ENCODE assay signal across 13 cellular contexts in genomic region chr11:84721561-84721961, GRCh38.
DNase-seq lines count a peak whose midpoint lies in the region; ATAC-seq and TF ChIP-seq lines count a peak whose summit lies in the region.
"Had no signal": no experiment of that assay in that cellular context is flagged by ENCODE, and none has a peak within 500 bp of the region (broad histone marks: within the 10 kb centered on the region; RNA-seq: fewer than 3 reads in every experiment).

No MANE protein-coding gene starts in this region.

- H3K36me3 Mint-ChIP-seq in IgD-negative memory B cell (no peaks in the 10 kb centered on the region), nephron progenitor cell (ENCODE audit: low read depth) (no peaks in the 10 kb centered on the region)
- no peaks in the 10 kb centered on the region for H3K36me3 Mint-ChIP-seq in activated T-helper 17 cell treated with anti-CD3 and anti-CD28 coated beads, Interleukin-2, amount 50 U/mL, for 72 hours (ENCODE audit: low read depth)

- TF ChIP-seq CTCF in colonic mucosa (IDR thresholded peaks at IDR 0.05) = no peak
- TF ChIP-seq CTCF in nephron progenitor cell (IDR thresholded peaks at IDR 0.05) = no peak

- H3K4me1 ChIP-seq in ES-I3 (ENCODE audit: insufficient read depth, low read length) (no peaks in the 10 kb centered on the region; the same call in 1 of the 2 replicates), colonic mucosa (no peaks in the 10 kb centered on the region)
- H3K4me1 ChIP-seq: BE2C had no signal

- peaks cover 0 to 4% (median 0%) of the 10 kb centered on the region in 3 donors for H3K9me3 Mint-ChIP-seq in IgD-negative memory B cell
- no peaks in the 10 kb centered on the region for H3K9me3 Mint-ChIP-seq in nephron progenitor cell
- H3K9me3 Mint-ChIP-seq in activated T-helper 17 cell treated with anti-CD3 and anti-CD28 coated beads, Interleukin-2, amount 50 U/mL, for 72 hours = peaks cover 20% of the 10 kb centered on the region

- H3K4me3 ChIP-seq in colonic mucosa = no peak overlapping the region

- H3K4me1 Mint-ChIP-seq in IgD-negative memory B cell (peaks cover 5 to 14% (median 6%) of the 10 kb centered on the region in 3 donors), nephron progenitor cell (peaks cover 7% of the 10 kb centered on the region)
- H3K4me1 Mint-ChIP-seq in activated T-helper 17 cell treated with anti-CD3 and anti-CD28 coated beads, Interleukin-2, amount 50 U/mL, for 72 hours = no peaks in the 10 kb centered on the region

- no peaks in the 10 kb centered on the region for H3K9me3 ChIP-seq in ES-I3 (ENCODE audit: control insufficient read depth, insufficient read depth, low read length)
- no peaks in the 10 kb centered on the region for H3K9me3 ChIP-seq in colonic mucosa
- H3K9me3 ChIP-seq: BE2C, neutrophil, vagina had no signal

- intact Hi-C loops in colonic mucosa (cut with DNase I) = no loop called here
- intact Hi-C loops in cardiac septum (cut with DNase I) = no loop called here

- peak overlapping the region; percentile 64 to 88 (median 81) for H3K4me3 Mint-ChIP-seq in IgD-negative memory B cell
- H3K4me3 Mint-ChIP-seq in nephron progenitor cell = peak overlapping the region; percentile 81
- H3K4me3 Mint-ChIP-seq in activated T-helper 17 cell treated with anti-CD3 and anti-CD28 coated beads, Interleukin-2, amount 50 U/mL, for 72 hours = no peak overlapping the region

- DNase-seq in colonic mucosa (peak; percentile 17), nephron progenitor cell (no peak), NCI-H2029 treated with DMSO at 0.1 percent for 48 hours (lab: John Stamatoyannopoulos, UW) (no peak), cardiac septum (ENCODE audit: low spot score) (no peak)
- DNase-seq: activated CD4-positive, alpha-beta T cell treated with anti-CD3 and anti-CD28 coated beads, Interleukin-2, amount 50 U/mL, for 4 hours; BE2C; stimulated activated CD4-positive, alpha-beta T cell treated with anti-CD3 and anti-CD28 coated beads, Interleukin-4, amount 100 ng/mL, for 4 hours; T-helper 9 cell had no signal

- H3K36me3 ChIP-seq in ES-I3 (ENCODE audit: insufficient read depth, low read length) = no peaks in the 10 kb centered on the region
- H3K36me3 ChIP-seq in colonic mucosa = no peaks in the 10 kb centered on the region
- H3K36me3 ChIP-seq: BE2C, neutrophil, vagina had no signal

- H3K9ac ChIP-seq in ES-I3 (ENCODE audit: low read depth, low read length) (peak overlapping the region; percentile 47; the same call in 1 of the 2 replicates), colonic mucosa (ENCODE audit: low read depth in 2 of 2, low read length in 2 of 2) (no peak overlapping the region)

- peaks cover 23% of the 10 kb centered on the region for H3K27me3 Mint-ChIP-seq in IgD-negative memory B cell
- H3K27me3 Mint-ChIP-seq in nephron progenitor cell (ENCODE audit: low read depth, poor library complexity) = peaks cover 39% of the 10 kb centered on the region
- H3K27me3 Mint-ChIP-seq in activated T-helper 17 cell treated with anti-CD3 and anti-CD28 coated beads, Interleukin-2, amount 50 U/mL, for 72 hours = no peaks in the 10 kb centered on the region

- H3K27me3 ChIP-seq in colonic mucosa = no peaks in the 10 kb centered on the region
- H3K27me3 ChIP-seq: vagina had no signal

- ATAC-seq in activated T-helper 17 cell treated with anti-CD3 and anti-CD28 coated beads, Interleukin-2, amount 50 U/mL, for 72 hours (replicated peaks) = no peak

- H3K27ac Mint-ChIP-seq in IgD-negative memory B cell = no peak overlapping the region
- no peak overlapping the region for H3K27ac Mint-ChIP-seq in nephron progenitor cell
- H3K27ac Mint-ChIP-seq in activated T-helper 17 cell treated with anti-CD3 and anti-CD28 coated beads, Interleukin-2, amount 50 U/mL, for 72 hours = no peak overlapping the region

- no peak overlapping the region for H3K27ac ChIP-seq in colonic mucosa
- H3K27ac ChIP-seq: neutrophil had no signal
